In the genomic region with DNA sequence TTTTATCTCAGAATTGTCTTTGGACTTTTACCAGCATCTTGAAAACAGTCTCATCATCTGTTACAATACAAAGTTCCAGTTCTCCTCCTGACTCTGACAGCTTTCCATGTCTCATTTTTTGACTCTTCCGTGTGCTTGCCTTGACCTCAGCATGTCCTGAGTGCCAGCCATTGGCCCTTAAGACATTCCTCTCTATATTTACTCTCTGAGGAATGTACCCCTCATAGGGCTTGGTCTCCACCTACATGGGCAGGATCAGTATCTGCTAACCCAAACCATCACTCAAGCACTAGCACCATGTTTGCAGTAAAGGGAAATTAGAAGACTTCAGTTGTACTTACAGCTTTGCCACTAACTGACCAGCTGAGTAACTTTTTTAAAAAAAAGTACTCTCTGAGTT, we compare ENCODE assay signal across 9 cellular contexts. TPM values are rescaled to one million over a fixed set of nuclear protein-coding genes. Genes with fewer than 3 reads are reported as not detected.
"Had no signal": no experiment of that assay in that cellular context is flagged by ENCODE, and none has a peak within 500 bp of the region (broad histone marks: within the 10 kb centered on the region; RNA-seq: fewer than 3 reads in every experiment).

No MANE protein-coding gene starts in this region.

- DNase-seq: H9, HCEC 1CT, KG1 had no signal

- H3K27ac ChIP-seq: HL-60 had no signal

- H3K4me2 ChIP-seq: GM23338 had no signal

- ATAC-seq: GM23338, HepG2, K562 had no signal

- H3K4me3 ChIP-seq: GM23338, K562 had no signal

- H3K4me3 Mint-ChIP-seq: GM23338, H9 had no signal

- H2AFZ ChIP-seq: GM23338 had no signal

- H3K9me3 Mint-ChIP-seq: GM23338, H9 had no signal

- H3K27ac Mint-ChIP-seq: GM23338, H9 had no signal

RNA-seq across cellular contexts. Expression of gene ANKUB1, which starts 16.2 kb away (rescaled TPM):
- total RNA-seq: GM23338, H1, H9, HepG2, HT1080, K562 had no signal
- polyA plus RNA-seq: GM23338, H1, HepG2, K562 had no signal
